In genomic region chr11:76667856-76668255, GRCh38 we compare ENCODE assay signal across 9 cellular contexts. TPM values are rescaled to one million over a fixed set of nuclear protein-coding genes. Genes with fewer than 3 reads are reported as not detected.
DNase-seq lines count a peak whose midpoint lies in the region; ATAC-seq, FAIRE-seq and TF ChIP-seq lines count a peak whose summit lies in the region.
"Had no signal": no experiment of that assay in that cellular context is flagged by ENCODE, and none has a peak within 500 bp of the region (broad histone marks: within the 10 kb centered on the region; RNA-seq: fewer than 3 reads in every experiment).

No MANE protein-coding gene starts in this region.

- DNase-seq in D721Med (ENCODE audit: insufficient read length, low spot score): peak; percentile 6
- no peak for DNase-seq in right atrium auricular region (ENCODE audit: low spot score)
- DNase-seq in spleen: peak; percentile 60
- DNase-seq in activated gamma-delta T cell treated with Interleukin-2 at 50 U/mL for 16 hours: no peak
- DNase-seq in NCI-H1417 treated with DMSO at 0.1 percent for 48 hours (lab: John Stamatoyannopoulos, UW): no peak
- DNase-seq in immature natural killer cell: no peak
- DNase-seq: NCI-H524 had no signal

- intact Hi-C loops in spleen (cut with DNase I; ENCODE audit: low total_unique reads): no loop called here

- 61 to 80% (median 68%) methylated on average over 7 of the region's 7 CpGs for WGBS in spleen, 5 donors

- H3K27me3 ChIP-seq in right atrium auricular region (no peaks in the 10 kb centered on the region), spleen (replicated peaks in 1 of 7) (peaks cover 0 to 56% (median 15%) of the 10 kb centered on the region in 7 donors)

- peaks cover 2% of the 10 kb centered on the region for H3K27me3 Mint-ChIP-seq in activated naive CD8-positive, alpha-beta T cell
- peaks cover 2 to 11% (median 5%) of the 10 kb centered on the region in 3 donors for H3K27me3 Mint-ChIP-seq in immature natural killer cell (ENCODE audit: low read depth in 3 of 3)

- no peak for ATAC-seq in HG03025 (IDR thresholded peaks at IDR 0.05; ENCODE audit: low FRiP score, unreplicated experiment)

- no peaks in the 10 kb centered on the region for H3K9me3 Mint-ChIP-seq in activated naive CD8-positive, alpha-beta T cell (ENCODE audit: low read depth)
- H3K9me3 Mint-ChIP-seq in immature natural killer cell: no peaks in the 10 kb centered on the region

- peaks cover 0 to 69% of the 10 kb centered on the region in 2 donors for H3K4me1 ChIP-seq in right atrium auricular region
- H3K4me1 ChIP-seq in spleen: peaks cover 40 to 97% (median 77%) of the 10 kb centered on the region in 6 donors

- H3K36me3 ChIP-seq in right atrium auricular region: peaks cover 21% of the 10 kb centered on the region
- H3K36me3 ChIP-seq in spleen: peaks cover 0 to 14% (median 0%) of the 10 kb centered on the region in 6 donors

- H3K36me3 Mint-ChIP-seq in activated naive CD8-positive, alpha-beta T cell: no peaks in the 10 kb centered on the region
- no peaks in the 10 kb centered on the region for H3K36me3 Mint-ChIP-seq in immature natural killer cell

- H3K27ac ChIP-seq in right atrium auricular region (peak overlapping the region; percentile 63 to 81), spleen (peak overlapping the region in 7 of 8 donors; percentile 22 to 83 (median 79))

- H3K27ac Mint-ChIP-seq in activated naive CD8-positive, alpha-beta T cell: no peak overlapping the region
- peak overlapping the region in 1 of 6 donors; percentile 41 for H3K27ac Mint-ChIP-seq in immature natural killer cell

- FAIRE-seq in D721Med (lab: Jason Lieb, UNC): no peak

- no peak for TF ChIP-seq POLR2A in spleen (IDR thresholded peaks at IDR 0.05)

- no peak for TF ChIP-seq CTCF in D721Med (IDR thresholded peaks at IDR 0.05; ENCODE audit: insufficient read depth, missing control alignments)
- no peak for TF ChIP-seq CTCF in right atrium auricular region (IDR thresholded peaks at IDR 0.05)
- no peak for TF ChIP-seq CTCF in spleen (IDR thresholded peaks at IDR 0.05 in 8 of 11, conservative IDR thresholded peaks at IDR 0.05 in 3 of 11)

- H3K4me1 Mint-ChIP-seq in activated naive CD8-positive, alpha-beta T cell (ENCODE audit: low read depth): peaks cover 42% of the 10 kb centered on the region
- peaks cover 41 to 48% of the 10 kb centered on the region in 2 donors for H3K4me1 Mint-ChIP-seq in immature natural killer cell

- H3K4me3 ChIP-seq in right atrium auricular region (peak overlapping the region; percentile 49 to 73), spleen (peak overlapping the region; percentile 30 to 76 (median 46))

- H3K9me3 ChIP-seq in right atrium auricular region: no peaks in the 10 kb centered on the region
- H3K9me3 ChIP-seq in spleen: no peaks in the 10 kb centered on the region

- peak overlapping the region; percentile 19 for H3K4me3 Mint-ChIP-seq in activated naive CD8-positive, alpha-beta T cell
- no peak overlapping the region for H3K4me3 Mint-ChIP-seq in immature natural killer cell

RNA-seq across cellular contexts. Expression of gene LRRC32, which starts 2.7 kb away (rescaled TPM):
- 10 to 100 TPM; 37.9 to 56.0 TPM for total RNA-seq in right atrium auricular region
- total RNA-seq in spleen: 100 to 1,000 TPM in 3 of 7 donors, 10 to 100 TPM in 4; 44.1 to 214 (median 90.3) TPM
- 10 to 100 TPM; 25.9 to 29.5 (median 29.4) TPM for polyA plus RNA-seq in spleen
- under 1 TPM in 1 of 3 donors, not detected in 2; 0.45 TPM for polyA plus RNA-seq in immature natural killer cell

Comparison
In these comparisons a context has a peak if more than half of its experiments do, and no peak if none do; other contexts are left out.
1. DNase-seq: peak in D721Med (single experiment) and spleen (single experiment); none in right atrium auricular region (single experiment), activated gamma-delta T cell treated with Interleukin-2 at 50 U/mL for 16 hours (single experiment), NCI-H1417 treated with DMSO at 0.1 percent for 48 hours (single experiment) and immature natural killer cell (0 of 3).